8 cellular contexts compared by ENCODE assay signal in the genomic region with DNA sequence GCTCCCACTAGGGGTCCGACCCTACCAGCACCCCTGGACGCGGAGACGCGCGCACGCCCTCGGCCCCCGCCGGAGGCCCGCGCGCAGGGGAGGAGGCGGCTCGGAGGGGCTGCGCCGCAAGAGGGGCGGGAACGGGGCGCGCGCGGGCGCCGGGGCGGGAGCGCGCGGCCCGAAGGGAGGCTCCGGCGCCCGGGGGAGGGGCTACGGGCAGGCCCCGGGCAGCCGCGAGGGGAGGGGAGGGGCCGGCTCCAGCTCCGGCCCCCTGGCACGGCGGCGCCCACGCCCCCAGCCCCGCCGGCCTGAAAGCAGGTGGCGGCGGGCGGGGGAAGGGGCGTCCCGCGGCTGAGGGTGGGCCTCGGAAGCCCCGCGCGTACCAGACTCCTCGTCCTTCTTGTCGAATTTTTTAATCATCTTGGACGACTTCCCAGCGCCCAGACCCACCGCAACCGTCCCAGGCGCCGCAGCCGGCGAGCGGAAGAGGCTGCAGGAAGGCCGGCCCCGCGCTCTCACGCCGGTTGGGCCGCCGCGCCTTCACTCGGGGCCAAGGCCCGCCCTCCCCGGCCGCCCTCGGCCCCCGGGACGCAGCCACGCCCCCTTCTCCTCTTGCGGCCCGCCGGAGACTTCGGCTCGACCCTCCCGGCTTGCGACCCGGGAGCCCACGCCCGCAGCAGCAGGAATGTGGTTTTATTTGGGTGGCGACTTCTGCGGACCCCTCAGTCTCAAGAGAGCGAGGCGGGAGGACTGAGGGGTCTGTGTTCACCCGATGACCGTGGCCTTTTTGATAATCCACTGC. TPM values are rescaled to one million over a fixed set of nuclear protein-coding genes. Genes with fewer than 3 reads are reported as not detected.
A peak's percentile ranks its signal among the peaks of the same experiment; 100 is the strongest.
DNase-seq lines count a peak whose midpoint lies in the region; TF ChIP-seq lines count a peak whose summit lies in the region.

A gene with protein sequence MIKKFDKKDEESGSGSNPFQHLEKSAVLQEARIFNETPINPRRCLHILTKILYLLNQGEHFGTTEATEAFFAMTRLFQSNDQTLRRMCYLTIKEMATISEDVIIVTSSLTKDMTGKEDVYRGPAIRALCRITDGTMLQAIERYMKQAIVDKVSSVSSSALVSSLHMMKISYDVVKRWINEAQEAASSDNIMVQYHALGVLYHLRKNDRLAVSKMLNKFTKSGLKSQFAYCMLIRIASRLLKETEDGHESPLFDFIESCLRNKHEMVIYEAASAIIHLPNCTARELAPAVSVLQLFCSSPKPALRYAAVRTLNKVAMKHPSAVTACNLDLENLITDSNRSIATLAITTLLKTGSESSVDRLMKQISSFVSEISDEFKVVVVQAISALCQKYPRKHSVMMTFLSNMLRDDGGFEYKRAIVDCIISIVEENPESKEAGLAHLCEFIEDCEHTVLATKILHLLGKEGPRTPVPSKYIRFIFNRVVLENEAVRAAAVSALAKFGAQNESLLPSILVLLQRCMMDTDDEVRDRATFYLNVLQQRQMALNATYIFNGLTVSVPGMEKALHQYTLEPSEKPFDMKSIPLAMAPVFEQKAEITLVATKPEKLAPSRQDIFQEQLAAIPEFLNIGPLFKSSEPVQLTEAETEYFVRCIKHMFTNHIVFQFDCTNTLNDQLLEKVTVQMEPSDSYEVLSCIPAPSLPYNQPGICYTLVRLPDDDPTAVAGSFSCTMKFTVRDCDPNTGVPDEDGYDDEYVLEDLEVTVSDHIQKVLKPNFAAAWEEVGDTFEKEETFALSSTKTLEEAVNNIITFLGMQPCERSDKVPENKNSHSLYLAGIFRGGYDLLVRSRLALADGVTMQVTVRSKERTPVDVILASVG (minus strand): TSS at position 491 of the 793 bp plus-strand sequence. CDS start 80 bp downstream, at position 411.

- H4K20me1 ChIP-seq in H9 (ENCODE audit: control insufficient read depth, insufficient read depth, insufficient read length) (no peaks in the 10 kb centered on the region), Loucy (ENCODE audit: insufficient read depth, low read length, poor library complexity, severe bottlenecking) (no peaks in the 10 kb centered on the region)

- H3K79me1 ChIP-seq in H9 (ENCODE audit: insufficient read depth, low read depth, low read length, poor library complexity, severe bottlenecking) (no peaks in the 10 kb centered on the region), neuronal stem cell (ENCODE audit: low read depth, low read length) (no peaks in the 10 kb centered on the region)

- peak within 1 kb of the TSS; percentile 61 for H3K9ac ChIP-seq in H9 (ENCODE audit: extremely low read depth, insufficient read length, low read length)
- peak within 1 kb of the TSS; percentile 76 for H3K9ac ChIP-seq in Loucy (ENCODE audit: low read depth, low read length, poor library complexity, severe bottlenecking)
- peak within 1 kb of the TSS; percentile 90 for H3K9ac ChIP-seq in neuronal stem cell (ENCODE audit: low read depth, low read length, poor library complexity)
- H3K9ac ChIP-seq in subcutaneous abdominal adipose tissue (ENCODE audit: low read length in 5 of 5) = peak within 1 kb of the TSS; percentile 63 to 85 (median 84)

- no peaks in the 10 kb centered on the region for H3K9me2 ChIP-seq in Loucy (replicated peaks; ENCODE audit: low read depth, low read length)

- H3K36me3 Mint-ChIP-seq in H9 (ENCODE audit: insufficient read depth in 1 of 3, low read depth in 3 of 3) = peaks cover 0 to 22% (median 21%) of the 10 kb centered on the region in 3 experiments; a peak in 5 of 7 replicates

- no peak within 1 kb of the TSS for H2AK5ac ChIP-seq in H9 (ENCODE audit: insufficient read length, low read length)
- H2AK5ac ChIP-seq in neuronal stem cell (ENCODE audit: low read depth, low read length) = no peak within 1 kb of the TSS

- H3K36me3 ChIP-seq in Loucy (ENCODE audit: insufficient read depth, low read length) (no peaks in the 10 kb centered on the region), SJSA1 (0 out of 2 replicates have a peak, but pooled peaks cover 5% of the 10 kb centered on the region), neuronal stem cell (replicated peaks in 1 of 2; ENCODE audit: control insufficient read depth in 2 of 2, insufficient read depth in 2 of 2, low read length in 2 of 2) (peaks cover 0 to 33% of the 10 kb centered on the region in 2 donors), subcutaneous abdominal adipose tissue (ENCODE audit: control insufficient read depth in 5 of 5, insufficient read depth in 5 of 5, low read length in 5 of 5) (peaks cover 0 to 10% (median 0%) of the 10 kb centered on the region in 5 donors)

- H3K18ac ChIP-seq in H9 (ENCODE audit: insufficient read length, low read depth, low read length) (no peak within 1 kb of the TSS), neuronal stem cell (ENCODE audit: low read length) (peak within 1 kb of the TSS; percentile 95)

- H3F3A ChIP-seq in Loucy (ENCODE audit: low read depth) = no peaks in the 10 kb centered on the region

- H3K9me3 ChIP-seq in H9 (ENCODE audit: control insufficient read depth, low read depth, low read length) (no peaks in the 10 kb centered on the region), Loucy (ENCODE audit: insufficient read depth, low read depth, low read length) (no peaks in the 10 kb centered on the region), SJSA1 (replicated peaks) (no peaks in the 10 kb centered on the region), neuronal stem cell (replicated peaks in 1 of 2; ENCODE audit: control insufficient read depth in 2 of 2, insufficient read depth in 1 of 2, low read depth in 1 of 2, low read length in 2 of 2) (no peaks in the 10 kb centered on the region), subcutaneous abdominal adipose tissue (ENCODE audit: control insufficient read depth in 5 of 5, low read length in 5 of 5) (no peaks in the 10 kb centered on the region)

- H2BK20ac ChIP-seq in H9 (ENCODE audit: low read depth, low read length, poor library complexity, severe bottlenecking) = no peak within 1 kb of the TSS

- DNase-seq in GM03348 (ENCODE audit: low spot score) = peak; percentile 100
- DNase-seq in H9 = peak; percentile 87
- peak; percentile 77 to 94 for DNase-seq in SJSA1 (ENCODE audit: low read depth in 1 of 2, low spot score in 2 of 2)
- peak; percentile 18 to 60 (median 28) for DNase-seq in activated naive CD4-positive, alpha-beta T cell (lab: John Stamatoyannopoulos, UW)
- DNase-seq in foreskin melanocyte = peak; percentile 68
- peak; percentile 93 for DNase-seq in neuronal stem cell (ENCODE audit: low spot score)

- H3K4me1 Mint-ChIP-seq in H9 = peaks cover 13 to 18% of the 10 kb centered on the region in 2 experiments

- H4K5ac ChIP-seq in H9 (ENCODE audit: insufficient read length, low read depth, low read length) = no peak within 1 kb of the TSS

- H3T11ph ChIP-seq in H9 (ENCODE audit: low read length) = no peak within 1 kb of the TSS

- H3K4me2 ChIP-seq in H9 (ENCODE audit: insufficient read depth, insufficient read length, low read length) (peak within 1 kb of the TSS; percentile 95), Loucy (ENCODE audit: low read depth, low read length, poor library complexity, severe bottlenecking) (peak within 1 kb of the TSS; percentile 84), neuronal stem cell (ENCODE audit: insufficient read depth, low read length, poor library complexity, severe bottlenecking) (peak within 1 kb of the TSS; percentile 90)

- no peak within 1 kb of the TSS for H2BK5ac ChIP-seq in H9 (ENCODE audit: insufficient read length, low read length)
- peak within 1 kb of the TSS; percentile 7 for H2BK5ac ChIP-seq in neuronal stem cell (ENCODE audit: low read length)

- H2BK15ac ChIP-seq in H9 (ENCODE audit: low read depth, low read length) (no peak within 1 kb of the TSS), neuronal stem cell (ENCODE audit: low read length) (no peak within 1 kb of the TSS)

- no peak within 1 kb of the TSS for H2BK12ac ChIP-seq in H9 (ENCODE audit: insufficient read length, low read depth, low read length)
- no peak within 1 kb of the TSS for H2BK12ac ChIP-seq in neuronal stem cell (ENCODE audit: low read length)

- H3K23ac ChIP-seq in H9 (ENCODE audit: insufficient read length, low read depth, low read length) (no peak within 1 kb of the TSS), neuronal stem cell (ENCODE audit: low read depth, low read length, poor library complexity) (peak within 1 kb of the TSS; percentile 93)

- H3K4ac ChIP-seq in H9 (ENCODE audit: low read depth, low read length) (no peak within 1 kb of the TSS), neuronal stem cell (ENCODE audit: low read length) (no peak within 1 kb of the TSS)

- H3K4me1 ChIP-seq in H9 (ENCODE audit: insufficient read depth, low read length) = no peaks in the 10 kb centered on the region
- peaks cover 23% of the 10 kb centered on the region for H3K4me1 ChIP-seq in Loucy (ENCODE audit: insufficient read depth, low read length, poor library complexity, severe bottlenecking)
- H3K4me1 ChIP-seq in SJSA1 (replicated peaks) = peaks cover 9% of the 10 kb centered on the region; the same call in 1 of the 2 replicates
- H3K4me1 ChIP-seq in neuronal stem cell (ENCODE audit: control insufficient read depth in 2 of 2, insufficient read depth in 1 of 2, low read depth in 1 of 2, low read length in 2 of 2) = peaks cover 0 to 10% of the 10 kb centered on the region in 2 donors
- peaks cover 3 to 31% (median 28%) of the 10 kb centered on the region in 5 donors for H3K4me1 ChIP-seq in subcutaneous abdominal adipose tissue (ENCODE audit: control insufficient read depth in 5 of 5, insufficient read depth in 5 of 5, low read length in 5 of 5)

- H3K79me2 ChIP-seq in H9 (ENCODE audit: insufficient read depth, low read length) (no peaks in the 10 kb centered on the region), Loucy (ENCODE audit: insufficient read depth, low read length) (peaks cover 4% of the 10 kb centered on the region; the same call in 1 of the 2 replicates)

- peak within 1 kb of the TSS; percentile 54 for H3K14ac ChIP-seq in H9 (ENCODE audit: insufficient read depth, low read length)
- H3K14ac ChIP-seq in neuronal stem cell (ENCODE audit: low read length) = peak within 1 kb of the TSS; percentile 31

- H3K56ac ChIP-seq in H9 (ENCODE audit: insufficient read length, low read depth, low read length) = no peak within 1 kb of the TSS

- H3K4me3 Mint-ChIP-seq in H9 = peak within 1 kb of the TSS; percentile 89 to 93

- H3K27ac ChIP-seq in H9 (ENCODE audit: insufficient read length, low read depth, low read length) (no peak within 1 kb of the TSS), SJSA1 (peak within 1 kb of the TSS; percentile 51), neuronal stem cell (replicated peaks; ENCODE audit: low read length) (peak within 1 kb of the TSS; percentile 92), subcutaneous abdominal adipose tissue (ENCODE audit: low read depth, low read length) (peak within 1 kb of the TSS; percentile 76)

- H3K27me3 ChIP-seq in H9 (ENCODE audit: insufficient read depth, low read length) (no peaks in the 10 kb centered on the region), Loucy (ENCODE audit: insufficient read depth, low read length, poor library complexity, severe bottlenecking) (no peaks in the 10 kb centered on the region), SJSA1 (replicated peaks) (no peaks in the 10 kb centered on the region), neuronal stem cell (ENCODE audit: control insufficient read depth in 3 of 3, insufficient read depth in 3 of 3, low read depth in 1 of 3, low read length in 3 of 3) (no peaks in the 10 kb centered on the region), subcutaneous abdominal adipose tissue (ENCODE audit: control insufficient read depth in 5 of 5, insufficient read depth in 4 of 5, low read length in 5 of 5) (no peaks in the 10 kb centered on the region)

- no peak within 1 kb of the TSS for H4K8ac ChIP-seq in H9 (replicated peaks; ENCODE audit: insufficient read length, low read depth, low read length)
- peak within 1 kb of the TSS; percentile 43 for H4K8ac ChIP-seq in neuronal stem cell (ENCODE audit: low read depth, low read length)

- no peaks in the 10 kb centered on the region for H3K9me3 Mint-ChIP-seq in H9

- no peak within 1 kb of the TSS for H2BK120ac ChIP-seq in H9 (ENCODE audit: low read depth, low read length, poor library complexity, severe bottlenecking)
- H2BK120ac ChIP-seq in neuronal stem cell (ENCODE audit: low read depth, low read length) = no peak within 1 kb of the TSS

- TF ChIP-seq CTCF in H9 (conservative IDR thresholded peaks at IDR 0.05) (no peak), Loucy (conservative IDR thresholded peaks at IDR 0.05; ENCODE audit: low read length) (no peak)

- peaks cover 6% of the 10 kb centered on the region for H3K23me2 ChIP-seq in H9 (ENCODE audit: insufficient read length, low read depth, low read length, poor library complexity, severe bottlenecking)

- H3K27ac Mint-ChIP-seq in H9 = peak within 1 kb of the TSS in 2 of 3 experiments; percentile 70 to 89; a peak in 4 of 7 replicates

- no CpG with 5 or more reads among the region's 98 CpGs for WGBS in H9 (ENCODE audit: extremely low coverage, insufficient read length, low lambda C conversion rate)
- no CpG with 5 or more reads among the region's 98 CpGs for WGBS in neuronal stem cell (ENCODE audit: extremely low coverage in 2 of 2, insufficient read length in 2 of 2, insufficient replicate concordance in 1 of 2), 2 donors

- H2AFZ ChIP-seq in H9 (ENCODE audit: low read length) = no peak within 1 kb of the TSS
- peak within 1 kb of the TSS; percentile 77 for H2AFZ ChIP-seq in Loucy (ENCODE audit: low read length)
- H2AFZ ChIP-seq in neuronal stem cell (ENCODE audit: low read length) = peak within 1 kb of the TSS; percentile 96

- H3K4me3 ChIP-seq in Loucy (ENCODE audit: low read length, poor library complexity, severe bottlenecking) (peak within 1 kb of the TSS; percentile 78), SJSA1 (peak within 1 kb of the TSS; percentile 89), neuronal stem cell (ENCODE audit: low read length in 2 of 2) (peak within 1 kb of the TSS; percentile 97 to 99), subcutaneous abdominal adipose tissue (ENCODE audit: low read depth in 1 of 5, low read length in 5 of 5) (peak within 1 kb of the TSS; percentile 88 to 96 (median 92))

- H4K91ac ChIP-seq in H9 (ENCODE audit: insufficient read length, low read depth, low read length) (no peak within 1 kb of the TSS), neuronal stem cell (ENCODE audit: low read depth, low read length, poor library complexity) (no peak within 1 kb of the TSS)

- peaks cover 15% of the 10 kb centered on the region for H3K27me3 Mint-ChIP-seq in H9 (ENCODE audit: low read depth)

RNA-seq across cellular contexts. Expression of the gene that starts here (rescaled TPM):
- total RNA-seq in H9 (2021) = 77.7 and 77.8 TPM in 2 replicates
- 35.4 and 36.2 TPM in 2 replicates for total RNA-seq in SJSA1 (2014; rRNA removed; shearing (Covaris generic))
- 45.9 TPM for polyA plus RNA-seq in neuronal stem cell (2013, experiment 1 of 2)
- 44.5 TPM for polyA plus RNA-seq in neuronal stem cell (2013, experiment 2 of 2)

Comparison
In these comparisons a context has a peak if more than half of its experiments do, and no peak if none do; other contexts are left out.
1. DNase-seq: peak in every context shown above with its lines; median percentile 100 in GM03348; 93 in neuronal stem cell; 87 in H9; 86 in SJSA1; 68 in foreskin melanocyte; 28 in activated naive CD4-positive, alpha-beta T cell.